Comparison of ENCODE assay signal across 15 cellular contexts in the genomic region with DNA sequence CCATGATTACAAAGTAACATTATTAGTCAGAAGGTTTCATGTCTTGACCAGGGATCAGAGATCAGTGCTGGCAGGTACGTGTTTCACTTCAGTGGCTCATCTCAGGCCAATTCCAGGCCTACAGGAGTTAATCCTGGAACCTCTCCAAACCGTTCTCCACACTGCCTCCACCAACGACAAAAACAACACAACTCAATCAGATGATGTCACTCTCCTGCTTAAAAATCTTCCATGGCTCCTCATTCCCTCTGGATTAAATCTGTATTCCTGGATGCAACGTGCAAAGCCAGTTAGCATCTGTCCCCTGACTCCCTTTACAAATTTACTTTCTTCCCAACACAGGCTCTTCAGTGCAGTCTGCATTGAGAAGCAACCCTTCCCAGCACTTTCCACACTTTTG. TPM values are rescaled to one million over a fixed set of nuclear protein-coding genes. Genes with fewer than 3 reads are reported as not detected.
A peak's percentile ranks its signal among the peaks of the same experiment; 100 is the strongest.
DNase-seq lines count a peak whose midpoint lies in the region; ATAC-seq and TF ChIP-seq lines count a peak whose summit lies in the region.
"Had no signal": no experiment of that assay in that cellular context is flagged by ENCODE, and none has a peak within 500 bp of the region (broad histone marks: within the 10 kb centered on the region; RNA-seq: fewer than 3 reads in every experiment).

No MANE protein-coding gene starts in this region.

- H3K4me3 ChIP-seq in brain microvascular endothelial cell (ENCODE audit: low read depth, low read length) (no peak overlapping the region), left ventricle myocardium inferior (no peak overlapping the region), skeletal muscle tissue (ENCODE audit: low read length in 3 of 3) (no peak overlapping the region)
- H3K4me3 ChIP-seq: pancreas had no signal

- H3K9me3 ChIP-seq in left ventricle myocardium inferior (replicated peaks), result peaks cover 24% of the 10 kb centered on the region
- peaks cover 3 to 10% (median 6%) of the 10 kb centered on the region in 3 donors for H3K9me3 ChIP-seq in skeletal muscle tissue (ENCODE audit: control insufficient read depth in 3 of 3, low read length in 3 of 3)
- H3K9me3 ChIP-seq: pancreas had no signal

- H3K27ac Mint-ChIP-seq in CD14-positive monocyte, result no peak overlapping the region
- H3K27ac Mint-ChIP-seq: activated B cell treated with CpG ODN at 0.5 μM for 24 hours had no signal

- no peaks in the 10 kb centered on the region for H3K27me3 ChIP-seq in brain microvascular endothelial cell (replicated peaks)
- H3K27me3 ChIP-seq in left ventricle myocardium inferior (ENCODE audit: low read depth), result no peaks in the 10 kb centered on the region
- no peaks in the 10 kb centered on the region for H3K27me3 ChIP-seq in skeletal muscle tissue (ENCODE audit: control insufficient read depth in 3 of 3, insufficient read depth in 3 of 3, low read length in 3 of 3)
- H3K27me3 ChIP-seq: pancreas had no signal

- DNase-seq in HT1080 (ENCODE audit: low read depth), result peak; percentile 23
- peak; percentile 44 for DNase-seq in brain microvascular endothelial cell
- DNase-seq in left ventricle myocardium inferior, result no peak
- DNase-seq in SHP77 (lab: John Stamatoyannopoulos, UW), result no peak
- DNase-seq in CD14-positive monocyte (ENCODE audit: low spot score), result no peak
- DNase-seq: activated B cell treated with CpG ODN at 0.5 μM for 24 hours; activated T-cell treated with anti-CD3 and anti-CD28 coated beads, Interleukin-2, amount 50 U/mL, for 4 hours; central memory CD4-positive, alpha-beta T cell; COR-L47; NCI-H748 treated with DMSO at 0.1 percent for 48 hours; pancreas; stimulated activated CD4-positive, alpha-beta T cell treated with anti-CD3 and anti-CD28 coated beads, Interleukin-4, amount 100 ng/mL, for 1 hour; stimulated activated naive CD8-positive, alpha-beta T cell treated with anti-CD3 and anti-CD28 coated beads, Interleukin-15, Interleukin-2, amounts not matched to agents 100 U/mL and 50 U/mL, for 24 hours had no signal

- H3K9ac ChIP-seq in skeletal muscle tissue (ENCODE audit: low read depth in 1 of 3, low read length in 3 of 3), result no peak overlapping the region

- H3K27ac ChIP-seq in brain microvascular endothelial cell, result peak overlapping the region; percentile 59
- peak overlapping the region; percentile 77 for H3K27ac ChIP-seq in left ventricle myocardium inferior (replicated peaks)
- H3K27ac ChIP-seq in skeletal muscle tissue (ENCODE audit: low read depth, low read length), result peak overlapping the region; percentile 17

- peaks cover 7 to 17% (median 11%) of the 10 kb centered on the region in 7 donors for H3K9me3 Mint-ChIP-seq in CD14-positive monocyte
- H3K9me3 Mint-ChIP-seq: activated T-cell treated with anti-CD3 and anti-CD28 coated beads, Interleukin-2, amount 50 U/mL, for 4 hours had no signal

- H3K4me1 ChIP-seq in left ventricle myocardium inferior, result peaks cover 20% of the 10 kb centered on the region
- H3K4me1 ChIP-seq in skeletal muscle tissue (ENCODE audit: control insufficient read depth in 3 of 3, insufficient read depth in 3 of 3, low read length in 3 of 3), result peaks cover 13 to 23% (median 13%) of the 10 kb centered on the region in 3 donors

- no peaks in the 10 kb centered on the region for H3K36me3 Mint-ChIP-seq in CD14-positive monocyte

- peaks cover 17% of the 10 kb centered on the region for H3K4me1 Mint-ChIP-seq in CD14-positive monocyte
- H3K4me1 Mint-ChIP-seq: activated B cell treated with CpG ODN at 0.5 μM for 24 hours had no signal

- H3K4me3 Mint-ChIP-seq in CD14-positive monocyte, result no peak overlapping the region
- H3K4me3 Mint-ChIP-seq: activated B cell treated with CpG ODN at 0.5 μM for 24 hours; activated T-cell treated with anti-CD3 and anti-CD28 coated beads, Interleukin-2, amount 50 U/mL, for 4 hours had no signal

- H3K36me3 ChIP-seq in brain microvascular endothelial cell (replicated peaks) (no peaks in the 10 kb centered on the region), left ventricle myocardium inferior (no peaks in the 10 kb centered on the region), skeletal muscle tissue (ENCODE audit: control insufficient read depth in 3 of 3, insufficient read depth in 3 of 3, low read length in 3 of 3) (no peaks in the 10 kb centered on the region)
- H3K36me3 ChIP-seq: pancreas had no signal

- ATAC-seq in HG02642 (IDR thresholded peaks at IDR 0.05; ENCODE audit: poor library complexity, unreplicated experiment), result no peak
- ATAC-seq: activated T-cell treated with anti-CD3 and anti-CD28 coated beads, Interleukin-2, amount 50 U/mL, for 4 hours; stimulated activated naive CD8-positive, alpha-beta T cell treated with anti-CD3 and anti-CD28 coated beads, Interleukin-15, Interleukin-2, amounts not matched to agents 100 U/mL and 50 U/mL, for 24 hours had no signal

- in situ Hi-C loops in brain microvascular endothelial cell (cut with HindIII; ENCODE audit: low pct_ligation_motif_present, low sequenced_read_pairs), result no loop called here

- no peak for TF ChIP-seq CTCF in brain microvascular endothelial cell (IDR thresholded peaks at IDR 0.05; ENCODE audit: low read depth, low read length, missing control alignments)
- no peak for TF ChIP-seq CTCF in left ventricle myocardium inferior (IDR thresholded peaks at IDR 0.05; ENCODE audit: borderline replicate concordance)
- no peak for TF ChIP-seq CTCF in CD14-positive monocyte (IDR thresholded peaks at IDR 0.05)

- peaks cover 0 to 2% (median 0%) of the 10 kb centered on the region in 3 donors for H3K27me3 Mint-ChIP-seq in CD14-positive monocyte (ENCODE audit: low read depth in 3 of 3)

- intact Hi-C loops in left ventricle myocardium inferior (cut with micrococcal nuclease) (no loop called here), CD14-positive monocyte (cut with micrococcal nuclease) (no loop called here)

RNA-seq across cellular contexts. Expression of a gene that starts 34.3 kb away (rescaled TPM):
- 340 and 396 TPM in 2 replicates for total RNA-seq in HT1080 (2014; rRNA removed; shearing (Covaris generic))
- polyA plus RNA-seq in HT1080 (2015; cell fraction: cytosol; rRNA removed), result 322 and 364 TPM in 2 replicates
- polyA plus RNA-seq in HT1080 (2015; cell fraction: nucleus; rRNA removed), result 328 and 396 TPM in 2 replicates
- 98.0 TPM for total RNA-seq in left ventricle myocardium inferior
- 41.2 TPM for total RNA-seq in skeletal muscle tissue
- 10 to 100 TPM; 29.2 to 46.1 TPM for polyA plus RNA-seq in CD14-positive monocyte

RNA-seq across cellular contexts. Expression of a gene that starts 43.3 kb away (rescaled TPM):
- 12.2 and 17.2 TPM in 2 replicates for total RNA-seq in HT1080 (2014; rRNA removed; shearing (Covaris generic))
- polyA plus RNA-seq in HT1080 (2015; cell fraction: cytosol; rRNA removed), result 14.1 and 17.2 TPM in 2 replicates
- polyA plus RNA-seq in HT1080 (2015; cell fraction: nucleus; rRNA removed), result 22.4 and 23.5 TPM in 2 replicates
- total RNA-seq in left ventricle myocardium inferior (34.5 TPM), skeletal muscle tissue (8.9 TPM)
- polyA plus RNA-seq in CD14-positive monocyte, result 10 to 100 TPM; 11.6 to 14.6 TPM

Comparison
In these comparisons a context has a peak if more than half of its experiments do, and no peak if none do; other contexts are left out.
1. DNase-seq: peak in HT1080 (single experiment) and brain microvascular endothelial cell (single experiment); none in left ventricle myocardium inferior (single experiment), SHP77 (0 of 2) and CD14-positive monocyte (single experiment).
2. H3K27ac ChIP-seq: peak in every context shown above with its lines; median percentile 77 in left ventricle myocardium inferior; 59 in brain microvascular endothelial cell; 17 in skeletal muscle tissue.